Comparison of ENCODE assay signal across 11 cellular contexts in genomic region chr10:103849880-103850571, GRCh38. TPM values are rescaled to one million over a fixed set of nuclear protein-coding genes. Genes with fewer than 3 reads are reported as not detected.
DNase-seq lines count a peak whose midpoint lies in the region; ATAC-seq and TF ChIP-seq lines count a peak whose summit lies in the region.
"Had no signal": no experiment of that assay in that cellular context is flagged by ENCODE, and none has a peak within 500 bp of the region (broad histone marks: within the 10 kb centered on the region; RNA-seq: fewer than 3 reads in every experiment).

No MANE protein-coding gene starts in this region.

- DNase-seq in AG08395 (ENCODE audit: low spot score) (peak; percentile 82), NOMO-1 treated with dmso at 0.1 percent for 144 hours (lab: John Stamatoyannopoulos, UW; ENCODE audit: unreplicated experiment) (peak; percentile 39), epithelial cell of proximal tubule (ENCODE audit: low read depth) (peak; percentile 63), myocyte (ENCODE audit: low read depth) (peak; percentile 81), NCI-H524 (lab: John Stamatoyannopoulos, UW) (no peak), NCI-H2196 treated with DMSO at 0.1 percent for 48 hours (lab: John Stamatoyannopoulos, UW; ENCODE audit: unreplicated experiment) (no peak)
- DNase-seq: activated B cell treated with CpG ODN at 0.5 μM for 24 hours, cerebellar nuclear complex, MM.1S had no signal

- peak overlapping the region; percentile 32 for H3K4me3 ChIP-seq in epithelial cell of proximal tubule (ENCODE audit: low read depth, low read length)

- TF ChIP-seq CTCF in epithelial cell of proximal tubule (conservative IDR thresholded peaks at IDR 0.05; ENCODE audit: low read depth, low read length), result no peak

- ATAC-seq in HG02798 (IDR thresholded peaks at IDR 0.05; ENCODE audit: poor library complexity, unreplicated experiment) (no peak), GM19463 (IDR thresholded peaks at IDR 0.05; ENCODE audit: unreplicated experiment) (no peak)

RNA-seq across cellular contexts. Expression of gene SH3PXD2A, which starts 5.3 kb away (rescaled TPM):
- total RNA-seq in epithelial cell of proximal tubule, result 4.8 and 5.8 TPM in 2 replicates
- 38.8 and 48.5 TPM in 2 replicates for total RNA-seq in myocyte
- polyA plus RNA-seq in myocyte (2012), result 158 TPM

Comparison
In these comparisons a context has a peak if more than half of its experiments do, and no peak if none do; other contexts are left out.
1. DNase-seq: peak in AG08395 (single experiment), NOMO-1 treated with dmso at 0.1 percent for 144 hours (single experiment), epithelial cell of proximal tubule (single experiment) and myocyte (single experiment); none in NCI-H524 (0 of 2) and NCI-H2196 treated with DMSO at 0.1 percent for 48 hours (single experiment).